ENCODE assay signal across 1 cellular context in the genomic region with DNA sequence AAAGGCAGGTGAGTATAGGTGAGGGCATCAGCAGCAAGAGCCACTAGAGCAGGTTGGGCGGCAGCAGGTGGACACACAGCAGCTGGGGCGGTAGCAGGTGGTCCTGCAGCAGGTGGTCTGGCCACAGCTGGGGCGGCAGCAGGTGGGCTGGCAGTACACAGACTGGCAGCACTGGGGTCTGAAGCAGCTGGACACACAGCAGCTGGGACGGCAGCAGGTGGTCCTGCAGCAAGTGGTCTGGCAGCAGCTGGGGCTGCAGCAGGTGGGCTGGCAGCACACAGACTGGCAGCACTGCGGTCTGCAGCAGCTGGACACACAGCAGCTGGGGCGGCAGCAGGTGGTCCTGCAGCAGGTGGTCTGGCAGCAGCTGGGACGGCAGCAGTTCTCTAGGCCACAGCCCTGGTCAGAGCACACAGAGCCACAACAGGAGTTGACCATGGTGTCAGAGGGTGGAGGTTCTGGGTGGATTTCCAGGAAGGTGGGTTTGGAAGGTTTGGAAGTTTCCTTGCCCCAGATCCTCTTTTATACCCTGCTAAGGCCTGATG.
TF ChIP-seq lines count a peak whose summit lies in the region.

A gene (minus strand): TSS at position 495 of the 545 bp plus-strand sequence. CDS start 57 bp downstream, at position 438.

TF ChIP-seq in IMR-90, 13 proteins besides CTCF, POLR2A, EP300 and RAD21:
- TF ChIP-seq RCOR1 (IDR thresholded peaks at IDR 0.05; ENCODE audit: insufficient replicate concordance, low read length), result no peak
- no peak for TF ChIP-seq FOS (IDR thresholded peaks at IDR 0.05; ENCODE audit: low read depth, low read length)
- no peak for TF ChIP-seq MAFK (IDR thresholded peaks at IDR 0.05; ENCODE audit: low read depth, low read length)
- TF ChIP-seq, protein P1, sequence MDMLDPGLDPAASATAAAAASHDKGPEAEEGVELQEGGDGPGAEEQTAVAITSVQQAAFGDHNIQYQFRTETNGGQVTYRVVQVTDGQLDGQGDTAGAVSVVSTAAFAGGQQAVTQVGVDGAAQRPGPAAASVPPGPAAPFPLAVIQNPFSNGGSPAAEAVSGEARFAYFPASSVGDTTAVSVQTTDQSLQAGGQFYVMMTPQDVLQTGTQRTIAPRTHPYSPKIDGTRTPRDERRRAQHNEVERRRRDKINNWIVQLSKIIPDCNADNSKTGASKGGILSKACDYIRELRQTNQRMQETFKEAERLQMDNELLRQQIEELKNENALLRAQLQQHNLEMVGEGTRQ (IDR thresholded peaks at IDR 0.05; ENCODE audit: low read depth, low read length), result no peak
- TF ChIP-seq, protein P2, sequence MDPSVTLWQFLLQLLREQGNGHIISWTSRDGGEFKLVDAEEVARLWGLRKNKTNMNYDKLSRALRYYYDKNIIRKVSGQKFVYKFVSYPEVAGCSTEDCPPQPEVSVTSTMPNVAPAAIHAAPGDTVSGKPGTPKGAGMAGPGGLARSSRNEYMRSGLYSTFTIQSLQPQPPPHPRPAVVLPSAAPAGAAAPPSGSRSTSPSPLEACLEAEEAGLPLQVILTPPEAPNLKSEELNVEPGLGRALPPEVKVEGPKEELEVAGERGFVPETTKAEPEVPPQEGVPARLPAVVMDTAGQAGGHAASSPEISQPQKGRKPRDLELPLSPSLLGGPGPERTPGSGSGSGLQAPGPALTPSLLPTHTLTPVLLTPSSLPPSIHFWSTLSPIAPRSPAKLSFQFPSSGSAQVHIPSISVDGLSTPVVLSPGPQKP (IDR thresholded peaks at IDR 0.05; ENCODE audit: borderline replicate concordance, low read depth, low read length), result no peak
